Comparison of ENCODE assay signal across 11 cellular contexts in the genomic region with DNA sequence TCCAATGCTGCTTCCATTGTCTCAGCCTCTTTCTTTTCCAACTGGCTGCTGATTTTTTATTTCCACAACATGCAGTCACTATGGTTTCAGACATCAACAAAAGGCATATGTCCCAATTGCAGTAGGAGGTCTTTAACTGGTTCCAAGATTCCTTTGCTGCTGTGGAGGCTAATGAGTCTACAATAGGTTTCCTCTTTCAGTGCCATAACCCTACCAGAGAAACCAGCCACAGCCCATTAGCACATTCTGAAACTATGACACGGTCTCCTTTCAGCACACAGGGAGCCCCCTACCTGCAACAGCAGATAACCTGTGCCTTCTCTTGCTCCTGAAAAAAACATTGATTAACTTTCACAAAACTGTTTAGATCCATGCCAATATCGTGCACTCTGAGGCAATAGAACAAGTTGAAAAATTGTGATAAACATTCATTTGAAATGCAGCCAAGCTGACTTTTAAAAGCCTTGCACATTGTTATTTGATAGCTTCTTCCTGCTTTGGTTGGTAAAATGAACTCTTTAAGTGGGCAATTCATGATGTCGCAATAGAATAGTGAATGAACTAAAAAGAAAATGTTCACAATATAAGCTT. TPM values are rescaled to one million over a fixed set of nuclear protein-coding genes. Genes with fewer than 3 reads are reported as not detected.
A peak's percentile ranks its signal among the peaks of the same experiment; 100 is the strongest.
DNase-seq lines count a peak whose midpoint lies in the region; ATAC-seq, FAIRE-seq and TF ChIP-seq lines count a peak whose summit lies in the region.
"Had no signal": no experiment of that assay in that cellular context is flagged by ENCODE, and none has a peak within 500 bp of the region (broad histone marks: within the 10 kb centered on the region; RNA-seq: fewer than 3 reads in every experiment).

No MANE protein-coding gene starts in this region.

- TF ChIP-seq RAD21 in A549 (conservative IDR thresholded peaks at IDR 0.05 in 1 of 2, IDR thresholded peaks at IDR 0.05 in 1 of 2) (no peak), SK-N-SH (IDR thresholded peaks at IDR 0.05; ENCODE audit: low read length) (no peak)

- no peaks in the 10 kb centered on the region for H3K36me3 Mint-ChIP-seq in natural killer cell

- peak in 1 of 2 experiments; percentile 36; a peak in 3 of 6 replicates for ATAC-seq in A549
- peak; percentile 88 to 95 for ATAC-seq in right cardiac atrium
- ATAC-seq in GM19023 (IDR thresholded peaks at IDR 0.05; ENCODE audit: unreplicated experiment): no peak
- no peak for ATAC-seq in natural killer cell

- no peaks in the 10 kb centered on the region for H3K4me1 Mint-ChIP-seq in natural killer cell

- POLR2A ChIA-PET in A549 (lab: Yijun Ruan, JAX): no interaction called here
- POLR2A ChIA-PET in SK-N-SH (lab: Yijun Ruan, JAX): no interaction called here

- FAIRE-seq in A549 (lab: Jason Lieb, UNC): no peak
- FAIRE-seq: colon had no signal

- no peak overlapping the region for H3K4me3 ChIP-seq in A549
- H3K4me3 ChIP-seq in SK-N-SH (ENCODE audit: low read depth in 2 of 2, low read length in 1 of 2): no peak overlapping the region
- no peak overlapping the region for H3K4me3 ChIP-seq in right cardiac atrium (ENCODE audit: low read length)

- 63% methylated on average over 3 of the region's 3 CpGs for WGBS in A549 (ENCODE audit: missing lambda C conversion rate)
- 67% methylated on average over 3 of the region's 3 CpGs for WGBS in SK-N-SH (ENCODE audit: low lambda C conversion rate)
- 38% methylated on average over 3 of the region's 3 CpGs for WGBS in right cardiac atrium

- H3K27me3 Mint-ChIP-seq in natural killer cell (ENCODE audit: low read depth in 2 of 2): peaks cover 4 to 13% of the 10 kb centered on the region in 2 donors

- H3K9me2 ChIP-seq in SK-N-SH: no peaks in the 10 kb centered on the region

- DNase-seq in A549 (ENCODE audit: low read depth in 1 of 2, low spot score in 1 of 2) (peak in 1 of 2 experiments; percentile 26), HT1080 (ENCODE audit: low read depth) (peak; percentile 76), SK-N-SH (no peak), right cardiac atrium (peak in 1 of 3 donors; percentile 16), T-helper 9 cell (no peak), natural killer cell (no peak), GDM1 (lab: John Stamatoyannopoulos, UW) (no peak)
- DNase-seq: DND-41, NCI-H524 had no signal

- H3K9me3 Mint-ChIP-seq in natural killer cell: no peaks in the 10 kb centered on the region

- H3K27me3 ChIP-seq in SK-N-SH (ENCODE audit: insufficient read depth): no peaks in the 10 kb centered on the region
- no peaks in the 10 kb centered on the region for H3K27me3 ChIP-seq in right cardiac atrium (ENCODE audit: control insufficient read depth, insufficient read depth)

- H3K9me3 ChIP-seq in A549 (no peaks in the 10 kb centered on the region), SK-N-SH (no peaks in the 10 kb centered on the region), right cardiac atrium (ENCODE audit: control insufficient read depth, low read length) (no peaks in the 10 kb centered on the region)

- H3K27ac ChIP-seq in A549 (no peak overlapping the region), SK-N-SH (ENCODE audit: low read depth in 2 of 2, low read length in 1 of 2) (peak overlapping the region in 1 of 2 experiments; percentile 81; a peak in 2 of 4 replicates), right cardiac atrium (ENCODE audit: low read length) (no peak overlapping the region)

- no peak overlapping the region for H3K9ac ChIP-seq in SK-N-SH

- CTCF ChIA-PET in A549 (lab: Yijun Ruan, JAX) (interaction anchor here (1.0 kb wide), 1 partner anchor 1757 kb away, joined by 4 read pairs; no protein-coding TSS in a partner anchor), SK-N-SH (lab: Yijun Ruan, JAX) (no interaction called here)

- TF ChIP-seq EP300 in A549 (IDR thresholded peaks at IDR 0.05) (no peak), SK-N-SH (IDR thresholded peaks at IDR 0.05; ENCODE audit: borderline replicate concordance in 1 of 2, low read depth in 1 of 2, low read length in 1 of 2) (no peak)

- H3K4me1 ChIP-seq in A549: no peaks in the 10 kb centered on the region
- H3K4me1 ChIP-seq in SK-N-SH (ENCODE audit: control insufficient read depth in 1 of 2, insufficient read depth in 2 of 2, low read depth in 1 of 2, low read length in 1 of 2): peaks cover 0 to 18% of the 10 kb centered on the region in 2 experiments; a peak in 1 of 4 replicates
- H3K4me1 ChIP-seq in right cardiac atrium (ENCODE audit: control insufficient read depth, insufficient read depth, low read length): no peaks in the 10 kb centered on the region

- TF ChIP-seq POLR2A in A549 (IDR thresholded peaks at IDR 0.05; ENCODE audit: low read length): no peak

- no peaks in the 10 kb centered on the region for H3F3A ChIP-seq in SK-N-SH (replicated peaks; ENCODE audit: insufficient read depth)

- TF ChIP-seq CTCF in A549 (IDR thresholded peaks at IDR 0.05): no peak
- TF ChIP-seq CTCF in SK-N-SH (IDR thresholded peaks at IDR 0.05): no peak; the same call in 1 of the 2 replicates
- no peak for TF ChIP-seq CTCF in natural killer cell (IDR thresholded peaks at IDR 0.05)

- H3K27ac Mint-ChIP-seq in natural killer cell: no peak overlapping the region

- H3K36me3 ChIP-seq in SK-N-SH (replicated peaks in 1 of 2; ENCODE audit: control insufficient read depth in 1 of 2, insufficient read depth in 2 of 2, low read length in 1 of 2): no peaks in the 10 kb centered on the region

- peak overlapping the region; percentile 17; the same call in 1 of the 3 replicates for H3K4me2 ChIP-seq in A549
- H3K4me2 ChIP-seq in SK-N-SH: peak overlapping the region; percentile 30; the same call in 1 of the 2 replicates

- no peaks in the 10 kb centered on the region for H4K20me1 ChIP-seq in SK-N-SH (ENCODE audit: insufficient read depth)

- no peaks in the 10 kb centered on the region for H3K79me2 ChIP-seq in SK-N-SH (ENCODE audit: insufficient read depth)

- H3K4me3 Mint-ChIP-seq in natural killer cell: no peak overlapping the region

- intact Hi-C loops in right cardiac atrium (cut with DNase I) (no loop called here), natural killer cell (cut with micrococcal nuclease) (no loop called here)

- H2AFZ ChIP-seq in SK-N-SH (ENCODE audit: low read depth): no peak overlapping the region

TF ChIP-seq in A549, 52 proteins besides CTCF, POLR2A, EP300 and RAD21 (continues in another document):
- TF ChIP-seq ZSCAN20 (CRISPR knock-in tag; IDR thresholded peaks at IDR 0.05) (no peak), CEBPB (IDR thresholded peaks at IDR 0.05) (peak; percentile 36 to 68; a peak in 3 of 4 replicates)

TF ChIP-seq in SK-N-SH, 30 proteins besides CTCF, POLR2A, EP300 and RAD21:
- TF ChIP-seq GABPA (IDR thresholded peaks at IDR 0.05; ENCODE audit: low read depth): no peak
- peak; percentile 27; the same call in 1 of the 2 replicates for TF ChIP-seq NFIC (IDR thresholded peaks at IDR 0.05; ENCODE audit: borderline replicate concordance)
- TF ChIP-seq, protein P1, sequence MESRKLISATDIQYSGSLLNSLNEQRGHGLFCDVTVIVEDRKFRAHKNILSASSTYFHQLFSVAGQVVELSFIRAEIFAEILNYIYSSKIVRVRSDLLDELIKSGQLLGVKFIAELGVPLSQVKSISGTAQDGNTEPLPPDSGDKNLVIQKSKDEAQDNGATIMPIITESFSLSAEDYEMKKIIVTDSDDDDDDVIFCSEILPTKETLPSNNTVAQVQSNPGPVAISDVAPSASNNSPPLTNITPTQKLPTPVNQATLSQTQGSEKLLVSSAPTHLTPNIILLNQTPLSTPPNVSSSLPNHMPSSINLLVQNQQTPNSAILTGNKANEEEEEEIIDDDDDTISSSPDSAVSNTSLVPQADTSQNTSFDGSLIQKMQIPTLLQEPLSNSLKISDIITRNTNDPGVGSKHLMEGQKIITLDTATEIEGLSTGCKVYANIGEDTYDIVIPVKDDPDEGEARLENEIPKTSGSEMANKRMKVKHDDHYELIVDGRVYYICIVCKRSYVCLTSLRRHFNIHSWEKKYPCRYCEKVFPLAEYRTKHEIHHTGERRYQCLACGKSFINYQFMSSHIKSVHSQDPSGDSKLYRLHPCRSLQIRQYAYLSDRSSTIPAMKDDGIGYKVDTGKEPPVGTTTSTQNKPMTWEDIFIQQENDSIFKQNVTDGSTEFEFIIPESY (IDR thresholded peaks at IDR 0.05; ENCODE audit: borderline replicate concordance, low read depth): no peak

RNA-seq across cellular contexts. Expression of a gene that starts 32.4 kb away (rescaled TPM):
- polyA plus RNA-seq in A549 (2011; rRNA removed) (0.05 and 0.08 TPM in 2 replicates), A549 (2017; fragmentation: RNase III; extraction: RNeasy Plus Mini Kit Qiagen cat#74134 plus additional on column Dnase treatment) (0.03 TPM in 2 of 3 replicates, not detected in the other), SK-N-SH (2012; rRNA removed) (not detected in 2 replicates), right cardiac atrium (not detected)
- 0.01 TPM in 1 of 2 replicates, not detected in the other for polyA plus RNA-seq in A549 (2012; cell fraction: cytosol; rRNA removed)
- polyA plus RNA-seq in A549 (2012; cell fraction: nucleus; rRNA removed): not detected in 2 replicates
- polyA minus RNA-seq in A549 (2011; rRNA and poly(A)+ RNA removed): 0.29 TPM in 1 of 2 replicates, not detected in the other
- total RNA-seq in HT1080 (2014; rRNA removed; shearing (Covaris generic)): not detected in 2 replicates
- not detected in 2 replicates for polyA plus RNA-seq in HT1080 (2015; cell fraction: cytosol; rRNA removed)
- 0.05 TPM in 1 of 2 replicates, not detected in the other for polyA plus RNA-seq in HT1080 (2015; cell fraction: nucleus; rRNA removed)
- not detected in 2 replicates for polyA plus RNA-seq in SK-N-SH (2012; cell fraction: cytosol; rRNA removed)
- not detected in 2 replicates for polyA plus RNA-seq in SK-N-SH (2012; cell fraction: nucleus; rRNA removed)
- total RNA-seq in right cardiac atrium (not detected), natural killer cell (under 1 TPM in 2 of 3 donors, not detected in 1; 0.16 to 0.63 TPM)

Comparison
In these comparisons a context has a peak if more than half of its experiments do, and no peak if none do; other contexts are left out.
1. ATAC-seq: peak in right cardiac atrium (2 of 2); none in GM19023 (single experiment) and natural killer cell (0 of 3).